Comparison of ENCODE assay signal across 1 cellular context in genomic region chr19:58304255-58304654, GRCh38.
TF ChIP-seq lines count a peak whose summit lies in the region.

No MANE protein-coding gene starts in this region.

TF ChIP-seq in HEK293, 187 proteins besides CTCF, POLR2A, EP300 and RAD21 (continued from another document):
- TF ChIP-seq ZNF280C (tag by site-specific recombination; IDR thresholded peaks at IDR 0.05) = no peak
- TF ChIP-seq ZNF677 (tag by site-specific recombination; IDR thresholded peaks at IDR 0.05) = no peak
- no peak for TF ChIP-seq ZNF548 (tag by site-specific recombination; IDR thresholded peaks at IDR 0.05)
- TF ChIP-seq SCRT2 (tag by site-specific recombination; IDR thresholded peaks at IDR 0.05) = peak; percentile 98
